In the genomic region with DNA sequence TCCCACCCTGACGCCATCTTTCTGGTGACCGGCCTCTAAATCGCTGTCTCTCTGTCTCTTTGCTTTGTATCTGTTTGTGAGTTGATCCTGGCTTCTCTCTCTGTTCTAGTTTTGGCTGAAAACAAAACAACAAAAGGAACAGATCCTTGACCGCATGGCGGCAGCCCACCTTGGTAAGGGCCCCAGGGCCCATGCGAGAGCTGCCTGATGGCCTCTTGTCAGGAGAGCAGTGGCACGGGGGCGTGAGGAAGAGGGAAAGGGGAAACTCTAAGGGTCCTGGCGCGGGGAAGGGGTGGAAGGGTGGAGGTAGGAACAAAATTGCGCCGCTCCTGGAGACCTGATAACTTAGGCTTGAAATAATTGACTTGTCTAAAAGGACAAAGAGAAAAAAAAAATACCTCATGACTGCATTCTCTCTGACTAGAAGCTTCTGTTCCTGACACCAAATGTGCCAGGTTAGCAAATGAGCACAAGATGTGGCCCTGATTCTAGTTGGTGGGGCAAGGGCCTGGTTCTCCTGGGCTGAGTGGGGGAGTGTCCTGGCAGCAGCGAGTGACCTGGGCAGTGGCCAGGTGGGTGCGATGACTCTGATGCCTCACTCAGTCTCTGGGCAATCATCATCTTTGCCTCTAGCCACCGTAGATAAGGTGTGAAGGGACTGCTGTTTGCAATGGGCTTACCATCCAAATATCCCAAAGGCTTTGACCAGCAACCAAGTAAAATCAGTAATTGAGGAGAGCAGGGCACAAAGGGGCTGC, we compare ENCODE assay signal across 1 cellular context.
TF ChIP-seq lines count a peak whose summit lies in the region.

No MANE protein-coding gene starts in this region.

TF ChIP-seq in HCT116, 20 proteins besides CTCF, POLR2A, EP300 and RAD21:
- TF ChIP-seq, protein P1, sequence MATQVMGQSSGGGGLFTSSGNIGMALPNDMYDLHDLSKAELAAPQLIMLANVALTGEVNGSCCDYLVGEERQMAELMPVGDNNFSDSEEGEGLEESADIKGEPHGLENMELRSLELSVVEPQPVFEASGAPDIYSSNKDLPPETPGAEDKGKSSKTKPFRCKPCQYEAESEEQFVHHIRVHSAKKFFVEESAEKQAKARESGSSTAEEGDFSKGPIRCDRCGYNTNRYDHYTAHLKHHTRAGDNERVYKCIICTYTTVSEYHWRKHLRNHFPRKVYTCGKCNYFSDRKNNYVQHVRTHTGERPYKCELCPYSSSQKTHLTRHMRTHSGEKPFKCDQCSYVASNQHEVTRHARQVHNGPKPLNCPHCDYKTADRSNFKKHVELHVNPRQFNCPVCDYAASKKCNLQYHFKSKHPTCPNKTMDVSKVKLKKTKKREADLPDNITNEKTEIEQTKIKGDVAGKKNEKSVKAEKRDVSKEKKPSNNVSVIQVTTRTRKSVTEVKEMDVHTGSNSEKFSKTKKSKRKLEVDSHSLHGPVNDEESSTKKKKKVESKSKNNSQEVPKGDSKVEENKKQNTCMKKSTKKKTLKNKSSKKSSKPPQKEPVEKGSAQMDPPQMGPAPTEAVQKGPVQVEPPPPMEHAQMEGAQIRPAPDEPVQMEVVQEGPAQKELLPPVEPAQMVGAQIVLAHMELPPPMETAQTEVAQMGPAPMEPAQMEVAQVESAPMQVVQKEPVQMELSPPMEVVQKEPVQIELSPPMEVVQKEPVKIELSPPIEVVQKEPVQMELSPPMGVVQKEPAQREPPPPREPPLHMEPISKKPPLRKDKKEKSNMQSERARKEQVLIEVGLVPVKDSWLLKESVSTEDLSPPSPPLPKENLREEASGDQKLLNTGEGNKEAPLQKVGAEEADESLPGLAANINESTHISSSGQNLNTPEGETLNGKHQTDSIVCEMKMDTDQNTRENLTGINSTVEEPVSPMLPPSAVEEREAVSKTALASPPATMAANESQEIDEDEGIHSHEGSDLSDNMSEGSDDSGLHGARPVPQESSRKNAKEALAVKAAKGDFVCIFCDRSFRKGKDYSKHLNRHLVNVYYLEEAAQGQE (IDR thresholded peaks at IDR 0.05; ENCODE audit: low read depth), result no peak
- TF ChIP-seq SRF (IDR thresholded peaks at IDR 0.05; ENCODE audit: low read depth) (no peak), YY1 (IDR thresholded peaks at IDR 0.05; ENCODE audit: extremely low read depth, insufficient replicate concordance, low read depth, low read length) (no peak), FOSL1 (IDR thresholded peaks at IDR 0.05; ENCODE audit: low read depth) (no peak), TCF7L2 (IDR thresholded peaks at IDR 0.05; ENCODE audit: borderline replicate concordance, extremely low read depth, insufficient read depth, insufficient read length) (no peak), EZH2phosphoT487 (IDR thresholded peaks at IDR 0.05; ENCODE audit: borderline replicate concordance) (no peak), SIN3A (IDR thresholded peaks at IDR 0.05; ENCODE audit: low read depth) (no peak), ZNF274 (IDR thresholded peaks at IDR 0.05; ENCODE audit: low read depth, low read length) (no peak), CEBPB (IDR thresholded peaks at IDR 0.05; ENCODE audit: low read depth) (no peak), ELF1 (IDR thresholded peaks at IDR 0.05; ENCODE audit: borderline replicate concordance, low read depth) (no peak), POLR2AphosphoS5 (IDR thresholded peaks at IDR 0.05; ENCODE audit: low read depth, low read length) (no peak), CBX3 (IDR thresholded peaks at IDR 0.05; ENCODE audit: low read depth) (no peak), SP1 (IDR thresholded peaks at IDR 0.05; ENCODE audit: low read depth) (no peak), JUND (IDR thresholded peaks at IDR 0.05) (no peak), ZFX (IDR thresholded peaks at IDR 0.05) (no peak), EZH2 (IDR thresholded peaks at IDR 0.05) (no peak)
- TF ChIP-seq, protein P2, sequence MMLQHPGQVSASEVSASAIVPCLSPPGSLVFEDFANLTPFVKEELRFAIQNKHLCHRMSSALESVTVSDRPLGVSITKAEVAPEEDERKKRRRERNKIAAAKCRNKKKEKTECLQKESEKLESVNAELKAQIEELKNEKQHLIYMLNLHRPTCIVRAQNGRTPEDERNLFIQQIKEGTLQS (IDR thresholded peaks at IDR 0.05), result no peak
- TF ChIP-seq, protein P3, sequence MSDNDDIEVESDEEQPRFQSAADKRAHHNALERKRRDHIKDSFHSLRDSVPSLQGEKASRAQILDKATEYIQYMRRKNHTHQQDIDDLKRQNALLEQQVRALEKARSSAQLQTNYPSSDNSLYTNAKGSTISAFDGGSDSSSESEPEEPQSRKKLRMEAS (IDR thresholded peaks at IDR 0.05), result no peak
